ENCODE assay signal across 10 cellular contexts in the genomic region with DNA sequence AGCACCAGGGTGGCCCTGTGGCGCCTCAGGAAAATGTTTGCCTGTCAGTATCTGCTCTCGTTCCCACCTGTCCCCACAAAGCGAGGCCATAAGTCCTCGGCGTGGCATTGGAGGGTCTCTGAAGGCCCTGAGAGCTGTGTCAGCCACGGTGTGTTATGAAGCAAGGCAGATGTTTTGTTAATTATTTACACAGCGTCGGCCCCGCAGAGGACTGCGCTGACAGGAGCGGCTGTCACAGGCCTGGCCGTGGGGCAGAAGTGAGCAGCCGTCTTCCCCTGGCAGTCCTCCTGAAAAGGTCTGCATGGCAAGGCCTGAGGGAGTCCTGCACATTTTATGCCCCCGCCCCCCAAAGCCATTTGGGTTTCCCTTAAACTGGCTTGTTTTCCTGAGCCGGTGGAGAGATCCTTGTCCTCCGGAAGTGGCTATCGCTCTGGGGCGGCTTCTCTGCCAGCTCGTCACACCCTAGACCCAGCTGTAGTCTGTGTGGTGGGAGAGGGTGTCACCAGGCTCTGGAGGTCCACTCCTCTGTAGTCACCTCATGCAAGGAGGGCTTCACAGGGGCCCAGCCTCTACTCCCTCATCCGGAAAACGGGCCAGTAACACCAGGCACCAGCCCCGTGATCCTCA. TPM values are rescaled to one million over a fixed set of nuclear protein-coding genes. Genes with fewer than 3 reads are reported as not detected.
A peak's percentile ranks its signal among the peaks of the same experiment; 100 is the strongest.
DNase-seq lines count a peak whose midpoint lies in the region; ATAC-seq, FAIRE-seq and TF ChIP-seq lines count a peak whose summit lies in the region.
"Had no signal": no experiment of that assay in that cellular context is flagged by ENCODE, and none has a peak within 500 bp of the region (broad histone marks: within the 10 kb centered on the region; RNA-seq: fewer than 3 reads in every experiment).

No MANE protein-coding gene starts in this region.

- 74% methylated on average over 22 of the region's 22 CpGs for WGBS in smooth muscle cell (ENCODE audit: low lambda C conversion rate)

- no peak for FAIRE-seq in RCC 7860 (lab: Jason Lieb, UNC)

- peak overlapping the region; percentile 97 for H3K27ac ChIP-seq in smooth muscle cell (ENCODE audit: low read depth)
- H3K27ac ChIP-seq: PC-9 had no signal

- H3K79me2 ChIP-seq in smooth muscle cell (ENCODE audit: low read depth): peaks cover 84% of the 10 kb centered on the region

- H3K27me3 ChIP-seq in smooth muscle cell (ENCODE audit: low read depth) (no peaks in the 10 kb centered on the region), H7 (ENCODE audit: control insufficient read depth, insufficient read depth, low read length) (no peaks in the 10 kb centered on the region)

- peaks cover 27% of the 10 kb centered on the region for H3F3A ChIP-seq in smooth muscle cell (ENCODE audit: low read depth)

- ATAC-seq in left lobe of liver (peak; percentile 67), GM21390 (IDR thresholded peaks at IDR 0.05; ENCODE audit: unreplicated experiment) (no peak), GM21423 (IDR thresholded peaks at IDR 0.05; ENCODE audit: unreplicated experiment) (no peak)
- ATAC-seq: activated T-helper 17 cell treated with anti-CD3 and anti-CD28 coated beads, Interleukin-2, amount 50 U/mL, for 72 hours had no signal

- TF ChIP-seq CTCF in smooth muscle cell (IDR thresholded peaks at IDR 0.05; ENCODE audit: borderline replicate concordance, insufficient read depth, poor library complexity, severe bottlenecking): no peak

- peaks cover 78% of the 10 kb centered on the region for H4K20me1 ChIP-seq in smooth muscle cell (ENCODE audit: low read depth)

- H3K4me1 ChIP-seq in smooth muscle cell (ENCODE audit: low read depth): peaks cover 58% of the 10 kb centered on the region

- no peak overlapping the region for H2AFZ ChIP-seq in smooth muscle cell (ENCODE audit: low read depth)
- H2AFZ ChIP-seq: PC-9 had no signal

- H3K4me3 ChIP-seq in smooth muscle cell (no peak overlapping the region), H7 (ENCODE audit: insufficient read depth, low read depth, low read length) (no peak overlapping the region)
- H3K4me3 ChIP-seq: PC-9 had no signal

- H3K36me3 ChIP-seq in smooth muscle cell (ENCODE audit: low read depth) (no peaks in the 10 kb centered on the region), H7 (replicated peaks; ENCODE audit: control insufficient read depth, insufficient read depth, low read length) (no peaks in the 10 kb centered on the region)

- peak; percentile 52 for DNase-seq in RCC 7860 (ENCODE audit: low spot score)
- peak; percentile 70 for DNase-seq in left lobe of liver (ENCODE audit: low spot score)
- DNase-seq in smooth muscle cell (lab: John Stamatoyannopoulos, UW; ENCODE audit: unreplicated experiment): no peak
- DNase-seq in H7: no peak
- no peak for DNase-seq in head of caudate nucleus
- DNase-seq: PC-9 had no signal

- no peak overlapping the region for H3K9ac ChIP-seq in smooth muscle cell (ENCODE audit: low read depth)

- H3K4me2 ChIP-seq in smooth muscle cell: peak overlapping the region; percentile 80
- H3K4me2 ChIP-seq: PC-9 had no signal

- intact Hi-C loops in head of caudate nucleus (cut with DNase I): no loop called here

- TF ChIP-seq POLR2A in GM15510 (IDR thresholded peaks at IDR 0.05; ENCODE audit: borderline replicate concordance, extremely low read depth, insufficient read length): peak; percentile 39

- no peaks in the 10 kb centered on the region for H3K9me3 ChIP-seq in smooth muscle cell (replicated peaks; ENCODE audit: low read depth)

RNA-seq across cellular contexts. Expression of a gene that starts 6.2 kb away (rescaled TPM):
- total RNA-seq in left lobe of liver: 84.5 TPM
- total RNA-seq in smooth muscle cell: 41.5 and 45.9 TPM in 2 replicates
- 67.6 and 108 TPM in 2 replicates for polyA plus RNA-seq in smooth muscle cell
- 17.1 and 17.6 TPM in 2 replicates for total RNA-seq in H7 (2014; rRNA removed; shearing (Covaris generic))

Comparison
In these comparisons a context has a peak if more than half of its experiments do, and no peak if none do; other contexts are left out.
1. DNase-seq: peak in RCC 7860 (single experiment) and left lobe of liver (single experiment); none in smooth muscle cell (single experiment), H7 (single experiment) and head of caudate nucleus (0 of 42).